In the genomic region with DNA sequence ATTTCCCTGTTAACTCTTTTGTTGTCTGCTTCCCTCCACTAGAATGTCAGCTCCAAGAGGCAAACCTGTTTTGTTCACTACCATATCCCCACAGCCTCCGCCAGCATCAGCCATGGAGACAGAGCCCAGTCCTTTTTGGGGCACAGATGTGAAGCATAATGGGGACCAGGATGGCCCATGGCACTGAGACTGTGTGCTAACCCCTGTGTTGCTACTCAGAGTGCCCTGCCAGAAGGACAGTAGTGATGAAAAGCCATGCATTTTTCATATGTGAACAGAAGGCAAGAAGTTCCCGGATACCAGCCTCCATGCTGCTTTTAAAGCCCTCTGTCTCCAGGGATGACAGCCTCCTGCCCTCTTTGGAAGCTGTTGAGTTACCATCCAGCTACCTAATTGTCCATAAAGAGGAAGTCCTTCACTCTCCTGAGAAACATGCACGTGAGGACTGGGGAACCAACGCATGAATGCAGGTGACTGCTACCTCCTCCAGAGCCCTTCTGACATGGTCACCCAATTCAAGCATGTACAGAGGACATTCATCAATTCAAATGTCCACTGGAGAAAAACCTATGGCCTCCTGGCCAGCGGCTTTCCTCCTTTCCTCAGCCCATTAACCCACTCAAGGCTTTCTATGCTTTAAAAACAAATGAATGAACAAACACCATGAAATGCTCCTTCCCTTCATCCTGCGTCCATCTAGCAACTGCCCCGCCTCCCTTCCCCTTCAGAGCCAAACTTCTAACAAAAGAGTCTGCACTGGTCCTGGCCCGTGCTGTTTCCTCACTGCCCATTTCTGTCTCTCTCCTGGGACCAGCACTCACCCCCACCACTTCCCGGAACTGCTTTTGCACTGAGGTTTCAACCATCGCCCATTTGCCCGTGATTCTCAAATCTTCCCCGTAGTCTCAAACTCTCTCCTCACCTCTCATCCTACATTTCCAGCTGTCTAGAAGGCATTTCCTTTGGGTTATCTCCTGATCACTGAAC, we compare ENCODE assay signal across 30 cellular contexts. TPM values are rescaled to one million over a fixed set of nuclear protein-coding genes. Genes with fewer than 3 reads are reported as not detected.
"Had no signal": no experiment of that assay in that cellular context is flagged by ENCODE, and none has a peak within 500 bp of the region (broad histone marks: within the 10 kb centered on the region; RNA-seq: fewer than 3 reads in every experiment).

No MANE protein-coding gene starts in this region.

- ATAC-seq: activated T-helper 17 cell treated with anti-CD3 and anti-CD28 coated beads, Interleukin-2, amount 50 U/mL, for 72 hours; SK-N-SH treated with all-trans-retinoic acid at 6 μM for 48 hours; T-helper 17 cell had no signal

- H3K36me3 ChIP-seq: brain microvascular endothelial cell, cardiac muscle cell, Peyer's patch, SJSA1 had no signal

- H3K4me3 ChIP-seq: cardiac muscle cell, Peyer's patch, SJSA1 had no signal

- FAIRE-seq: TTC549 had no signal

- DNase-seq: activated B cell treated with CpG ODN at 0.5 μM for 24 hours; activated CD4-positive, alpha-beta memory T cell treated with anti-CD3 and anti-CD28 coated beads, Interleukin-2, amount 10 ng/mL, durations not matched to agents 7 days and 5 days; activated CD4-positive, alpha-beta T cell treated with anti-CD3 and anti-CD28 coated beads for 1 hour; activated CD4-positive, alpha-beta T cell treated with anti-CD3 and anti-CD28 coated beads, Interleukin-2, amount 10 ng/mL, durations not matched to agents 7 days and 5 days; activated gamma-delta T cell; activated naive CD4-positive, alpha-beta T cell treated with anti-CD3 and anti-CD28 coated beads for 36 hours; activated T-cell treated with anti-CD3 and anti-CD28 coated beads for 4 hours; activated T-cell treated with anti-CD3 and anti-CD28 coated beads, Interleukin-2, amount 50 U/mL, for 48 hours; amygdala; brain microvascular endothelial cell; KG1; NCI-H1092; NCI-H1417; NCI-H1930; NCI-H2171; NCI-H510A treated with DMSO at 0.1 percent for 48 hours; NCI-H69; NK-92 treated with Interleukin-12 subunit alpha and Interleukin-12 subunit beta, amount 100 ng/mL, for 24 hours; Peyer's patch; SHP77; T-helper 17 cell; T1000 had no signal

- H3K9me3 ChIP-seq: Peyer's patch, SJSA1 had no signal

- H3K27me3 ChIP-seq: brain microvascular endothelial cell, cardiac muscle cell, Peyer's patch, SJSA1 had no signal

- H3K27ac ChIP-seq: brain microvascular endothelial cell, cardiac muscle cell, Peyer's patch, SJSA1 had no signal

- H3K4me1 ChIP-seq: Peyer's patch, SJSA1 had no signal

RNA-seq across cellular contexts. Expression of gene PNMA6F, which starts 18.0 kb away (rescaled TPM):
- total RNA-seq: activated B cell treated with CpG ODN at 0.5 μM for 24 hours; activated CD4-positive, alpha-beta memory T cell treated with anti-CD3 and anti-CD28 coated beads, Interleukin-2, amount 10 ng/mL, durations not matched to agents 7 days and 5 days; activated CD4-positive, alpha-beta T cell treated with anti-CD3 and anti-CD28 coated beads, Interleukin-2, amount 10 ng/mL, durations not matched to agents 7 days and 5 days; activated CD8-positive, alpha-beta memory T cell treated with anti-CD3 and anti-CD28 coated beads for 36 hours; activated naive CD4-positive, alpha-beta T cell treated with anti-CD3 and anti-CD28 coated beads for 36 hours; activated T-helper 17 cell treated with anti-CD3 and anti-CD28 coated beads, Interleukin-2, amount 50 U/mL, for 72 hours; cardiac muscle cell; LHCN-M2; M059J; Peyer's patch; SJSA1; T-helper 17 cell had no signal
- polyA plus RNA-seq: cardiac muscle cell had no signal
